1 cellular context compared by ENCODE assay signal in the genomic region with DNA sequence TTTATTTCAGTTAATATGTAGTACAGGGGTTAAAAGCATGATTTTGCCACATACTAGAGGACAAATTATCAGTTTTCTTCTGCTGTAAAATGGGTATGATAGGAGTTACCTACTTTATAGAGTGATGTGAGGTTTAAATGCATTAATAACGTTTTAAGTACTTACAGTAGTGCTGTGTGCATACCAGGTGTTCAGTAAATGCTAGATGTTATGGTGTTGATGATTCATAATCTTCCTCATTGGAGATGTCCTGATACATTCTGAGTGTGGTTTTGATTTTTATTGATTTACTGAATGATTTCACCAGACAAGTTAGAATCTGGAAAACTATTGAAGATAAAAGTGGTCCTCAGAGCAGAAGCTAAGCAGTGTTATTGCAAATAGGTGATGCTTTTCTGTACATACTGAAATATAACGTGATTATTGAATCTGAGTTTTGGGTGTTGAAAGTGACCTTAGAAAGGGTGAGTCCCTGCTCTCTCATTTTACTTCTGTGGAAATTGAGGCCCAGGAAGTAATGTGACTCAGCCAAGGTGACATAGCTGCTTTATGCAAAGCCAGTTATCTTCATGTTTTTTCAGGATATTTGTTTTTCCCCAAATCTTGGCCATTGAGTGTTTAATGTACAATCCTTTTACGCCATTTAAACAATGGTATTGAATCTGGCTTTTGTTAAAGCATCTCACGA.
TF ChIP-seq lines count a peak whose summit lies in the region.

No MANE protein-coding gene starts in this region.

TF ChIP-seq in HCT116, 20 proteins besides CTCF, POLR2A, EP300 and RAD21 (continued from another document):
- no peak for TF ChIP-seq MAX (IDR thresholded peaks at IDR 0.05)
- TF ChIP-seq CEBPB (IDR thresholded peaks at IDR 0.05; ENCODE audit: low read depth): no peak
- TF ChIP-seq CBX3 (IDR thresholded peaks at IDR 0.05; ENCODE audit: low read depth): no peak
- no peak for TF ChIP-seq SRF (IDR thresholded peaks at IDR 0.05; ENCODE audit: low read depth)
